19 cellular contexts compared by ENCODE assay signal in genomic region chr16:20925780-20926179, GRCh38.
"Had no signal": no experiment of that assay in that cellular context is flagged by ENCODE, and none has a peak within 500 bp of the region (broad histone marks: within the 10 kb centered on the region; RNA-seq: fewer than 3 reads in every experiment).

No MANE protein-coding gene starts in this region.

- H3K27ac ChIP-seq: KMS-11 had no signal

- FAIRE-seq: K562, RCC 7860 had no signal

- H3K4me3 ChIP-seq: K562 had no signal

- H3K9me2 ChIP-seq: SK-N-SH had no signal

- H3K9me3 Mint-ChIP-seq: IgD-negative memory B cell had no signal

- H3K9ac ChIP-seq: KMS-11, SK-N-SH had no signal

- H3K4me3 Mint-ChIP-seq: IgD-negative memory B cell had no signal

- DNase-seq: Kasumi-1, NCI-H1092, NCI-H1105 treated with DMSO at 0.1 percent for 48 hours, NCI-H1417 treated with DMSO at 0.1 percent for 48 hours, NCI-H146, NCI-H1694 treated with DMSO at 0.1 percent for 48 hours, NCI-H1930, NCI-H2081, NCI-H2107, NCI-H2227 treated with DMSO at 0.1 percent for 48 hours, NCI-H526 treated with DMSO at 0.1 percent for 48 hours, NCI-H774, RPMI8226, SHP77, SK-N-SH had no signal

- H3K27me3 Mint-ChIP-seq: IgD-negative memory B cell had no signal

- ATAC-seq: K562 had no signal

- H3K9me3 ChIP-seq: SK-N-SH had no signal

- H3K4me2 ChIP-seq: KMS-11, SK-N-SH had no signal
